Comparison of ENCODE assay signal across 19 cellular contexts in genomic region chr3:134214239-134214638, GRCh38. TPM values are rescaled to one million over a fixed set of nuclear protein-coding genes. Genes with fewer than 3 reads are reported as not detected.
DNase-seq lines count a peak whose midpoint lies in the region; ATAC-seq lines count a peak whose summit lies in the region.
"Had no signal": no experiment of that assay in that cellular context is flagged by ENCODE, and none has a peak within 500 bp of the region (broad histone marks: within the 10 kb centered on the region; RNA-seq: fewer than 3 reads in every experiment).

No MANE protein-coding gene starts in this region.

- no peak overlapping the region for H2BK5ac ChIP-seq in trophoblast cell (ENCODE audit: low read depth, low read length, poor library complexity)

- H3K27me3 ChIP-seq in trophoblast cell (ENCODE audit: insufficient read depth, low read length): no peaks in the 10 kb centered on the region
- H3K27me3 ChIP-seq: BE2C, testis had no signal

- H2BK12ac ChIP-seq in trophoblast cell (ENCODE audit: low read length): no peak overlapping the region

- H3K4me3 ChIP-seq in trophoblast cell (ENCODE audit: low read depth, low read length): no peak overlapping the region
- H3K4me3 ChIP-seq: lower lobe of right lung, testis had no signal

- no peak overlapping the region for H4K8ac ChIP-seq in trophoblast cell (ENCODE audit: low read depth, low read length)

- no peak overlapping the region for H3K14ac ChIP-seq in trophoblast cell (ENCODE audit: low read length)

- H3K9me3 Mint-ChIP-seq in activated CD8-positive, alpha-beta memory T cell treated with anti-CD3 and anti-CD28 coated beads, Interleukin-2, amount 10 ng/mL, durations not matched to agents 7 days and 5 days (ENCODE audit: low read depth): no peaks in the 10 kb centered on the region

- H3K4me3 Mint-ChIP-seq in activated CD8-positive, alpha-beta memory T cell treated with anti-CD3 and anti-CD28 coated beads, Interleukin-2, amount 10 ng/mL, durations not matched to agents 7 days and 5 days: no peak overlapping the region
- H3K4me3 Mint-ChIP-seq in T-helper 17 cell: no peak overlapping the region

- no peak overlapping the region for H3K4ac ChIP-seq in trophoblast cell (ENCODE audit: low read depth, low read length)

- H3K18ac ChIP-seq in trophoblast cell (ENCODE audit: low read length): no peak overlapping the region

- CTCF ChIA-PET in activated CD8-positive, alpha-beta memory T cell treated with anti-CD3 and anti-CD28 coated beads, Interleukin-2, amount 10 ng/mL, durations not matched to agents 7 days and 5 days (lab: Charles Lee): interaction anchor here (0.7 to 4.8 kb wide), 3 partner anchors 10 to 164 kb away, joined by 3 to 58 read pairs (median 43); no protein-coding TSS in a partner anchor

- peak; percentile 42 for DNase-seq in activated CD8-positive, alpha-beta memory T cell treated with anti-CD3 and anti-CD28 coated beads, Interleukin-2, amount 10 ng/mL, durations not matched to agents 7 days and 5 days
- DNase-seq in activated CD8-positive, alpha-beta memory T cell treated with anti-CD3 and anti-CD28 coated beads, Interleukin-2, amount 50 U/mL, for 4 hours: no peak
- no peak for DNase-seq in T-helper 17 cell
- DNase-seq in trophoblast cell: no peak
- no peak for DNase-seq in globus pallidus (ENCODE audit: low spot score)
- DNase-seq in superior temporal gyrus (ENCODE audit: extremely low spot score): no peak
- DNase-seq: activated CD4-positive, CD25-positive, alpha-beta regulatory T cell; amygdala; BE2C; GOT3; Kasumi-1; lower lobe of right lung; NCI-H2081 treated with DMSO at 0.1 percent for 48 hours; NCI-H446 treated with DMSO at 0.1 percent for 48 hours; occipital lobe; SK-N-SH; testis had no signal

- peaks cover 3 to 4% of the 10 kb centered on the region in 2 experiments for H3K36me3 ChIP-seq in trophoblast cell (ENCODE audit: control insufficient read depth in 1 of 2, insufficient read depth in 2 of 2, low read length in 2 of 2)

- no peak for ATAC-seq in activated CD8-positive, alpha-beta memory T cell treated with anti-CD3 and anti-CD28 coated beads, Interleukin-2, amount 10 ng/mL, durations not matched to agents 7 days and 5 days
- ATAC-seq in GM21447 (IDR thresholded peaks at IDR 0.05; ENCODE audit: unreplicated experiment) (peak; percentile 39), T-helper 17 cell (no peak), HG02571 (IDR thresholded peaks at IDR 0.05; ENCODE audit: unreplicated experiment) (no peak)
- ATAC-seq: lower lobe of right lung had no signal

- no peak overlapping the region for H2AFZ ChIP-seq in trophoblast cell (ENCODE audit: insufficient read depth, low read length, poor library complexity)

- H2BK120ac ChIP-seq in trophoblast cell (ENCODE audit: insufficient read depth, low read length, poor library complexity): no peak overlapping the region

- no peaks in the 10 kb centered on the region for H3K27me3 Mint-ChIP-seq in activated CD8-positive, alpha-beta memory T cell treated with anti-CD3 and anti-CD28 coated beads, Interleukin-2, amount 10 ng/mL, durations not matched to agents 7 days and 5 days
- no peaks in the 10 kb centered on the region for H3K27me3 Mint-ChIP-seq in T-helper 17 cell

- H3K27ac Mint-ChIP-seq in activated CD8-positive, alpha-beta memory T cell treated with anti-CD3 and anti-CD28 coated beads, Interleukin-2, amount 10 ng/mL, durations not matched to agents 7 days and 5 days: no peak overlapping the region
- peak overlapping the region; percentile 78 for H3K27ac Mint-ChIP-seq in T-helper 17 cell

- peaks cover 3% of the 10 kb centered on the region for H3K36me3 Mint-ChIP-seq in activated CD8-positive, alpha-beta memory T cell treated with anti-CD3 and anti-CD28 coated beads, Interleukin-2, amount 10 ng/mL, durations not matched to agents 7 days and 5 days
- peaks cover 10% of the 10 kb centered on the region for H3K36me3 Mint-ChIP-seq in T-helper 17 cell (ENCODE audit: low read depth)

- no peak overlapping the region for H3K4me2 ChIP-seq in trophoblast cell (ENCODE audit: low read length)
- H3K4me2 ChIP-seq: SK-N-SH had no signal

- no peak overlapping the region for H3K27ac ChIP-seq in trophoblast cell (ENCODE audit: low read depth, low read length)
- H3K27ac ChIP-seq: lower lobe of right lung, testis had no signal

- no CpG with 5 or more reads among the region's 2 CpGs for WGBS in trophoblast cell (ENCODE audit: extremely low coverage, insufficient coverage, insufficient read length)

- no peak overlapping the region for H4K91ac ChIP-seq in trophoblast cell (ENCODE audit: low read depth, low read length)

- H3K9me3 ChIP-seq in T-helper 17 cell (ENCODE audit: control insufficient read depth, low read length, poor library complexity, severe bottlenecking) (no peaks in the 10 kb centered on the region), trophoblast cell (ENCODE audit: insufficient read depth, low read depth, low read length) (no peaks in the 10 kb centered on the region)
- H3K9me3 ChIP-seq: BE2C, lower lobe of right lung, SK-N-SH, testis had no signal

- H2AK5ac ChIP-seq in trophoblast cell (ENCODE audit: low read length): no peak overlapping the region

- peaks cover 10 to 11% of the 10 kb centered on the region in 2 experiments for H3K4me1 ChIP-seq in trophoblast cell (ENCODE audit: control insufficient read depth in 1 of 2, insufficient read depth in 2 of 2, low read length in 2 of 2)
- H3K4me1 ChIP-seq: BE2C, lower lobe of right lung, testis had no signal

- H3K9ac ChIP-seq in trophoblast cell (ENCODE audit: low read length): no peak overlapping the region
- H3K9ac ChIP-seq: SK-N-SH had no signal

- H3K79me1 ChIP-seq in trophoblast cell (ENCODE audit: low read length): peaks cover 2% of the 10 kb centered on the region

- no peaks in the 10 kb centered on the region for H3K79me2 ChIP-seq in trophoblast cell (ENCODE audit: control insufficient read depth, insufficient read depth, low read length, poor library complexity)

- H3K4me1 Mint-ChIP-seq in activated CD8-positive, alpha-beta memory T cell treated with anti-CD3 and anti-CD28 coated beads, Interleukin-2, amount 10 ng/mL, durations not matched to agents 7 days and 5 days: peaks cover 15% of the 10 kb centered on the region
- peaks cover 34% of the 10 kb centered on the region for H3K4me1 Mint-ChIP-seq in T-helper 17 cell

- H4K12ac ChIP-seq in trophoblast cell (ENCODE audit: low read depth, low read length): no peak overlapping the region

- peak overlapping the region; percentile 8 for H3K23ac ChIP-seq in trophoblast cell (ENCODE audit: low read length)

RNA-seq across cellular contexts. Expression of gene RYK, which starts 36.4 kb away (rescaled TPM):
- total RNA-seq in activated CD8-positive, alpha-beta memory T cell treated with anti-CD3 and anti-CD28 coated beads, Interleukin-2, amount 10 ng/mL, durations not matched to agents 7 days and 5 days: 1 to 10 TPM; 7.7 to 8.6 TPM
- total RNA-seq in T-helper 17 cell: 10 to 100 TPM; 42.9 to 44.9 TPM
- 52.2 and 52.9 TPM in 2 replicates for polyA plus RNA-seq in trophoblast cell (2013)

Comparison
In these comparisons a context has a peak if more than half of its experiments do, and no peak if none do; other contexts are left out.
1. RNA of gene RYK, which starts 36.4 kb away (total RNA-seq): 42.9 to 44.9 TPM in T-helper 17 cell; 7.7 to 8.6 TPM in activated CD8-positive, alpha-beta memory T cell treated with anti-CD3 and anti-CD28 coated beads, Interleukin-2, amount 10 ng/mL, durations not matched to agents 7 days and 5 days; every median in the first group is over 4 times any median in the second.